11 cellular contexts compared by ENCODE assay signal in genomic region chr9:36163840-36164175, GRCh38. TPM values are rescaled to one million over a fixed set of nuclear protein-coding genes. Genes with fewer than 3 reads are reported as not detected.
DNase-seq lines count a peak whose midpoint lies in the region; ATAC-seq and TF ChIP-seq lines count a peak whose summit lies in the region.
"Had no signal": no experiment of that assay in that cellular context is flagged by ENCODE, and none has a peak within 500 bp of the region (broad histone marks: within the 10 kb centered on the region; RNA-seq: fewer than 3 reads in every experiment).

No MANE protein-coding gene starts in this region.

- no peaks in the 10 kb centered on the region for H3K27me3 Mint-ChIP-seq in T-helper 17 cell
- peaks cover 8% of the 10 kb centered on the region for H3K27me3 Mint-ChIP-seq in activated CD4-positive, alpha-beta memory T cell treated with anti-CD3 and anti-CD28 coated beads, Interleukin-2, amount 10 ng/mL, durations not matched to agents 7 days and 5 days
- H3K27me3 Mint-ChIP-seq: central memory CD8-positive, alpha-beta T cell had no signal

- TF ChIP-seq CTCF in fibroblast of pulmonary artery (IDR thresholded peaks at IDR 0.05; ENCODE audit: low read length, missing control alignments) (no peak), GM10266 (IDR thresholded peaks at IDR 0.05; ENCODE audit: control insufficient read depth, insufficient read depth, low read depth, missing control alignments) (no peak)

- CTCF ChIA-PET in activated CD4-positive, alpha-beta memory T cell treated with anti-CD3 and anti-CD28 coated beads, Interleukin-2, amount 10 ng/mL, durations not matched to agents 7 days and 5 days (lab: Charles Lee), result interaction anchor here (0.8 to 10.1 kb wide), 8 partner anchors 9 to 156 kb away, joined by 3 to 325 read pairs (median 6); partner anchors contain the start of gene GLIPR2

- H3K36me3 Mint-ChIP-seq in T-helper 17 cell (ENCODE audit: low read depth), result peaks cover 9% of the 10 kb centered on the region
- H3K36me3 Mint-ChIP-seq in activated CD4-positive, alpha-beta memory T cell treated with anti-CD3 and anti-CD28 coated beads, Interleukin-2, amount 10 ng/mL, durations not matched to agents 7 days and 5 days (ENCODE audit: low read depth), result peaks cover 17% of the 10 kb centered on the region

- H3K27ac ChIP-seq in rectal smooth muscle tissue (ENCODE audit: low read depth, low read length), result peak overlapping the region; percentile 87

- peak overlapping the region; percentile 75 for H3K27ac Mint-ChIP-seq in T-helper 17 cell
- H3K27ac Mint-ChIP-seq in activated CD4-positive, alpha-beta memory T cell treated with anti-CD3 and anti-CD28 coated beads, Interleukin-2, amount 10 ng/mL, durations not matched to agents 7 days and 5 days, result no peak overlapping the region

- peaks cover 24% of the 10 kb centered on the region for H3K4me1 ChIP-seq in rectal smooth muscle tissue (ENCODE audit: control insufficient read depth, insufficient read depth, low read length)

- ATAC-seq in T-helper 17 cell (no peak), GM18868 (IDR thresholded peaks at IDR 0.05; ENCODE audit: unreplicated experiment) (no peak)

- no peaks in the 10 kb centered on the region for H3K9me3 Mint-ChIP-seq in activated CD4-positive, alpha-beta memory T cell treated with anti-CD3 and anti-CD28 coated beads, Interleukin-2, amount 10 ng/mL, durations not matched to agents 7 days and 5 days
- H3K9me3 Mint-ChIP-seq: central memory CD8-positive, alpha-beta T cell had no signal

- no peaks in the 10 kb centered on the region for H3K9me3 ChIP-seq in T-helper 17 cell (ENCODE audit: control insufficient read depth, low read length, poor library complexity, severe bottlenecking)
- H3K9me3 ChIP-seq: Caco-2 had no signal

- POLR2A ChIA-PET in activated CD4-positive, alpha-beta memory T cell treated with anti-CD3 and anti-CD28 coated beads, Interleukin-2, amount 10 ng/mL, durations not matched to agents 7 days and 5 days (lab: Charles Lee), result interaction anchor here (0.7 to 5.0 kb wide), 9 partner anchors 11 to 61 kb away, joined by 3 to 22 read pairs (median 8); partner anchors contain the start of genes CLTA and GLIPR2

- H3K27me3 ChIP-seq in rectal smooth muscle tissue (ENCODE audit: control insufficient read depth, insufficient read depth, low read length), result no peaks in the 10 kb centered on the region

- H3K4me3 ChIP-seq in fibroblast of pulmonary artery (replicated peaks; ENCODE audit: low read depth, low read length) (no peak overlapping the region), rectal smooth muscle tissue (ENCODE audit: low read length) (no peak overlapping the region)

- no peak overlapping the region for H3K4me3 Mint-ChIP-seq in T-helper 17 cell
- H3K4me3 Mint-ChIP-seq in activated CD4-positive, alpha-beta memory T cell treated with anti-CD3 and anti-CD28 coated beads, Interleukin-2, amount 10 ng/mL, durations not matched to agents 7 days and 5 days, result no peak overlapping the region
- H3K4me3 Mint-ChIP-seq: central memory CD8-positive, alpha-beta T cell had no signal

- DNase-seq in DMS 273 treated with DMSO at 0.1 percent for 48 hours (lab: John Stamatoyannopoulos, UW) (peak; percentile 46), T-helper 17 cell (no peak), fibroblast of pulmonary artery (ENCODE audit: low read depth) (peak; percentile 63), SIG-M5 (lab: John Stamatoyannopoulos, UW) (no peak), GM10266 (ENCODE audit: extremely low spot score) (no peak)
- no peak for DNase-seq in activated CD4-positive, alpha-beta memory T cell treated with anti-CD3 and anti-CD28 coated beads, Interleukin-2, amount 10 ng/mL, durations not matched to agents 7 days and 5 days
- DNase-seq: Caco-2, Kasumi-1 had no signal

- no peak overlapping the region for H3K9ac ChIP-seq in rectal smooth muscle tissue (ENCODE audit: low read length)

- H3K4me1 Mint-ChIP-seq in T-helper 17 cell, result peaks cover 26% of the 10 kb centered on the region
- peaks cover 12% of the 10 kb centered on the region for H3K4me1 Mint-ChIP-seq in activated CD4-positive, alpha-beta memory T cell treated with anti-CD3 and anti-CD28 coated beads, Interleukin-2, amount 10 ng/mL, durations not matched to agents 7 days and 5 days

- H3K36me3 ChIP-seq in rectal smooth muscle tissue (ENCODE audit: control insufficient read depth, insufficient read depth, low read length), result peaks cover 3% of the 10 kb centered on the region

RNA-seq across cellular contexts. Expression of gene CCIN, which starts 5.4 kb away (rescaled TPM):
- 1 to 10 TPM in 1 of 2 donors, under 1 TPM in 1; 0.50 to 1.4 TPM for total RNA-seq in T-helper 17 cell
- total RNA-seq in activated CD4-positive, alpha-beta memory T cell treated with anti-CD3 and anti-CD28 coated beads, Interleukin-2, amount 10 ng/mL, durations not matched to agents 7 days and 5 days, result under 1 TPM in 1 of 2 experiments, not detected in 1; 0.13 TPM
- total RNA-seq: Caco-2 had no signal

RNA-seq across cellular contexts. Expression of gene CLTA, which starts 26.9 kb away (rescaled TPM):
- 10 to 100 TPM; 30.3 to 43.4 TPM for total RNA-seq in T-helper 17 cell
- total RNA-seq in activated CD4-positive, alpha-beta memory T cell treated with anti-CD3 and anti-CD28 coated beads, Interleukin-2, amount 10 ng/mL, durations not matched to agents 7 days and 5 days, result 100 to 1,000 TPM; 150 to 151 TPM

RNA-seq across cellular contexts. Expression of gene GLIPR2, which starts 27.3 kb away (rescaled TPM):
- 10 to 100 TPM; 32.5 to 51.4 TPM for total RNA-seq in T-helper 17 cell
- total RNA-seq in activated CD4-positive, alpha-beta memory T cell treated with anti-CD3 and anti-CD28 coated beads, Interleukin-2, amount 10 ng/mL, durations not matched to agents 7 days and 5 days, result 10 to 100 TPM; 45.3 to 48.0 TPM

Comparison
In these comparisons a context has a peak if more than half of its experiments do, and no peak if none do; other contexts are left out.
1. DNase-seq: peak in DMS 273 treated with DMSO at 0.1 percent for 48 hours (single experiment) and fibroblast of pulmonary artery (single experiment); none in T-helper 17 cell (0 of 3), activated CD4-positive, alpha-beta memory T cell treated with anti-CD3 and anti-CD28 coated beads, Interleukin-2, amount 10 ng/mL, durations not matched to agents 7 days and 5 days (single experiment), SIG-M5 (single experiment) and GM10266 (single experiment).